10 cellular contexts compared by ENCODE assay signal in genomic region chr13:77338961-77339401, GRCh38. TPM values are rescaled to one million over a fixed set of nuclear protein-coding genes. Genes with fewer than 3 reads are reported as not detected.
A peak's percentile ranks its signal among the peaks of the same experiment; 100 is the strongest.
DNase-seq lines count a peak whose midpoint lies in the region; ATAC-seq lines count a peak whose summit lies in the region.
"Had no signal": no experiment of that assay in that cellular context is flagged by ENCODE, and none has a peak within 500 bp of the region (broad histone marks: within the 10 kb centered on the region; RNA-seq: fewer than 3 reads in every experiment).

No MANE protein-coding gene starts in this region.

- H3K4me3 ChIP-seq in naive thymus-derived CD4-positive, alpha-beta T cell (ENCODE audit: low read length): no peak overlapping the region

- CTCF ChIA-PET in naive thymus-derived CD4-positive, alpha-beta T cell (lab: Charles Lee): interaction anchor here (1.0 kb wide), 1 partner anchor 14 kb away, joined by 3 read pairs; no protein-coding TSS in a partner anchor

- H3K4me1 ChIP-seq in naive thymus-derived CD4-positive, alpha-beta T cell (ENCODE audit: control insufficient read depth in 2 of 2, insufficient read depth in 2 of 2, low read length in 2 of 2): no peaks in the 10 kb centered on the region

- H3K27ac ChIP-seq in naive thymus-derived CD4-positive, alpha-beta T cell (ENCODE audit: low read depth, low read length): no peak overlapping the region
- H3K27ac ChIP-seq: epithelial cell of prostate had no signal

- H3K36me3 ChIP-seq in naive thymus-derived CD4-positive, alpha-beta T cell (ENCODE audit: control insufficient read depth in 2 of 3, insufficient read depth in 3 of 3, low read length in 3 of 3): no peaks in the 10 kb centered on the region

- peak; percentile 61 for ATAC-seq in GM19043 (IDR thresholded peaks at IDR 0.05; ENCODE audit: low read depth, unreplicated experiment)
- peak; percentile 71 for ATAC-seq in HG02852 (IDR thresholded peaks at IDR 0.05; ENCODE audit: unreplicated experiment)
- peak; percentile 56 for ATAC-seq in naive thymus-derived CD4-positive, alpha-beta T cell

- H3K27ac Mint-ChIP-seq in naive thymus-derived CD4-positive, alpha-beta T cell: peak overlapping the region in 5 of 9 donors; percentile 11 to 60 (median 45)

- intact Hi-C loops in naive thymus-derived CD4-positive, alpha-beta T cell (cut with micrococcal nuclease): no loop called here

- H3K36me3 Mint-ChIP-seq in naive thymus-derived CD4-positive, alpha-beta T cell: peaks cover 0 to 5% (median 0%) of the 10 kb centered on the region in 5 donors

- DNase-seq in NCI-H1694 treated with DMSO at 0.1 percent for 48 hours (lab: John Stamatoyannopoulos, UW) (peak; percentile 66), NCI-H345 treated with DMSO at 0.1 percent for 48 hours (lab: John Stamatoyannopoulos, UW; ENCODE audit: unreplicated experiment) (no peak), foreskin melanocyte (no peak), NCI-H2081 (lab: John Stamatoyannopoulos, UW) (no peak)
- DNase-seq in naive thymus-derived CD4-positive, alpha-beta T cell: no peak
- DNase-seq in NK-92 treated with Interleukin-12 subunit alpha and Interleukin-12 subunit beta, amount 100 ng/mL, for 24 hours (lab: John Stamatoyannopoulos, UW): no peak
- DNase-seq: activated CD4-positive, alpha-beta T cell treated with anti-CD3 and anti-CD28 coated beads, Interleukin-2, amount 50 U/mL, for 48 hours had no signal

- peaks cover 0 to 4% (median 0%) of the 10 kb centered on the region in 5 donors for H3K27me3 Mint-ChIP-seq in naive thymus-derived CD4-positive, alpha-beta T cell

- H3K9me3 Mint-ChIP-seq in naive thymus-derived CD4-positive, alpha-beta T cell: peaks cover 0 to 6% (median 0%) of the 10 kb centered on the region in 11 donors

- H3K9me3 ChIP-seq in naive thymus-derived CD4-positive, alpha-beta T cell (ENCODE audit: control insufficient read depth in 2 of 3, low read length in 3 of 3): no peaks in the 10 kb centered on the region

- H3K4me3 Mint-ChIP-seq in naive thymus-derived CD4-positive, alpha-beta T cell: peak overlapping the region in 3 of 10 donors; percentile 23 to 49 (median 41)

- H3K27me3 ChIP-seq in naive thymus-derived CD4-positive, alpha-beta T cell (ENCODE audit: control insufficient read depth in 2 of 2, insufficient read depth in 2 of 2, low read length in 2 of 2): no peaks in the 10 kb centered on the region

- peaks cover 6 to 40% (median 30%) of the 10 kb centered on the region in 7 donors for H3K4me1 Mint-ChIP-seq in naive thymus-derived CD4-positive, alpha-beta T cell

- POLR2A ChIA-PET in naive thymus-derived CD4-positive, alpha-beta T cell (lab: Charles Lee): interaction anchor here (2.5 kb wide), 1 partner anchor 9 kb away, joined by 11 read pairs; no protein-coding TSS in a partner anchor

RNA-seq across cellular contexts. Expression of gene MYCBP2, which starts 12.1 kb away (rescaled TPM):
- 100 to 1,000 TPM; 135 to 216 (median 176) TPM for total RNA-seq in naive thymus-derived CD4-positive, alpha-beta T cell
- 10 to 100 TPM; 38.8 to 57.3 TPM for polyA plus RNA-seq in naive thymus-derived CD4-positive, alpha-beta T cell
